In genomic region chr5:176533894-176534611, GRCh38 we compare ENCODE assay signal across 8 cellular contexts. TPM values are rescaled to one million over a fixed set of nuclear protein-coding genes. Genes with fewer than 3 reads are reported as not detected.
A peak's percentile ranks its signal among the peaks of the same experiment; 100 is the strongest.
DNase-seq lines count a peak whose midpoint lies in the region; ATAC-seq, FAIRE-seq and TF ChIP-seq lines count a peak whose summit lies in the region.

No MANE protein-coding gene starts in this region.

- H3K4me1 ChIP-seq in prostate gland (replicated peaks) = peaks cover 14% of the 10 kb centered on the region

- TF ChIP-seq POLR2A in prostate gland (IDR thresholded peaks at IDR 0.05) (no peak), H54 (IDR thresholded peaks at IDR 0.05; ENCODE audit: low read depth, low read length) (no peak)

- no peak overlapping the region for H3K4me3 ChIP-seq in prostate gland

- WGBS in prostate gland = 6% methylated on average over 9 of the region's 10 CpGs

- no peak for FAIRE-seq in H54 (lab: Jason Lieb, UNC)

- intact Hi-C loops in prostate gland (cut with DNase I) = no loop called here

- no peak for ATAC-seq in GM18909 (IDR thresholded peaks at IDR 0.05; ENCODE audit: poor library complexity, unreplicated experiment)

- peaks cover 0 to 23% of the 10 kb centered on the region in 2 donors for H3K36me3 ChIP-seq in prostate gland

- H3K27ac ChIP-seq in epithelial cell of prostate (peak overlapping the region; percentile 93), prostate gland (peak overlapping the region; percentile 98)

- H3K27me3 ChIP-seq in prostate gland (replicated peaks; ENCODE audit: insufficient read depth) = no peaks in the 10 kb centered on the region

- DNase-seq in stimulated activated CD4-positive, alpha-beta T cell treated with anti-CD3 and anti-CD28 coated beads, Interleukin-1b, Interleukin-23, amount 100 ng/mL, for 48 hours = peak; percentile 44
- DNase-seq in stimulated activated CD4-positive, alpha-beta T cell treated with anti-CD3 and anti-CD28 coated beads, Interleukin-2, amount 100 ng/mL, for 48 hours = no peak
- peak; percentile 52 for DNase-seq in activated CD4-positive, alpha-beta T cell treated with anti-CD3 and anti-CD28 coated beads for 48 hours
- DNase-seq in epithelial cell of prostate (ENCODE audit: low read depth, low spot score) (no peak), prostate gland (ENCODE audit: low spot score) (no peak), HuH-7 (ENCODE audit: low spot score) (no peak), H54 (ENCODE audit: insufficient read length, low spot score) (no peak)

- no peaks in the 10 kb centered on the region for H3K9me3 ChIP-seq in prostate gland

- no peak for TF ChIP-seq CTCF in prostate gland (IDR thresholded peaks at IDR 0.05)

RNA-seq across cellular contexts. Expression of gene RNF44, which starts 3.1 kb away (rescaled TPM):
- 10 to 100 TPM; 26.4 to 43.3 TPM for total RNA-seq in prostate gland

RNA-seq across cellular contexts. Expression of gene CDHR2, which starts 15.1 kb away (rescaled TPM):
- 1 to 10 TPM in 1 of 2 donors, not detected in 1; 1.1 TPM for total RNA-seq in prostate gland

Comparison
In these comparisons a context has a peak if more than half of its experiments do, and no peak if none do; other contexts are left out.
1. DNase-seq: peak in stimulated activated CD4-positive, alpha-beta T cell treated with anti-CD3 and anti-CD28 coated beads, Interleukin-1b, Interleukin-23, amount 100 ng/mL, for 48 hours (single experiment) and activated CD4-positive, alpha-beta T cell treated with anti-CD3 and anti-CD28 coated beads for 48 hours (single experiment); none in stimulated activated CD4-positive, alpha-beta T cell treated with anti-CD3 and anti-CD28 coated beads, Interleukin-2, amount 100 ng/mL, for 48 hours (0 of 2), epithelial cell of prostate (single experiment), prostate gland (single experiment), HuH-7 (single experiment) and H54 (single experiment).